26 cellular contexts compared by ENCODE assay signal in the genomic region with DNA sequence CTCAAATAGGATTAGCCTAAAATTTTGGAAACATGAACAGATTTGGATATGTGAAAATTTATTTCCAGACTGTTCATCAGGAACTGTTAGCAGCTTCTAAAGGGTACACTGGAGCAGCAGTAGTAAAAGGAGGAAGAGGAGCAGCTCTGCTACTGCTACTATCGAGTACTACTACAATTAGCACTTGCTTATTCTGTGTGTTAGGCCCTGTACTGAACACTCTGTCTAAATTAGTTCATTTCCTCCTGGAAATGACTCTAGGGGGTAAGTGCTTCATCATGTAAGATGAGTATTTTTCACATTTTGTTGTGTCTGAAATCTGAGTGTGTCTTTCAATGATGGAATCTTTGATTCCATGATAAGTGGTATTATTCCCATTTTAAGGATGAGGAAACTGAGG. TPM values are rescaled to one million over a fixed set of nuclear protein-coding genes. Genes with fewer than 3 reads are reported as not detected.
DNase-seq lines count a peak whose midpoint lies in the region; ATAC-seq and TF ChIP-seq lines count a peak whose summit lies in the region.
"Had no signal": no experiment of that assay in that cellular context is flagged by ENCODE, and none has a peak within 500 bp of the region (broad histone marks: within the 10 kb centered on the region; RNA-seq: fewer than 3 reads in every experiment).

No MANE protein-coding gene starts in this region.

- no peaks in the 10 kb centered on the region for H3K27me3 Mint-ChIP-seq in activated T-cell treated with anti-CD3 and anti-CD28 coated beads, Interleukin-2, amount 50 U/mL, for 72 hours (ENCODE audit: low read depth)
- H3K27me3 Mint-ChIP-seq in activated naive CD8-positive, alpha-beta T cell treated with anti-CD3 and anti-CD28 coated beads for 36 hours, result no peaks in the 10 kb centered on the region
- no peaks in the 10 kb centered on the region for H3K27me3 Mint-ChIP-seq in stimulated activated naive B cell treated with anti-CD40 and anti-IgM and Interleukin-4, amounts not matched to agents 10 μg/mL and 1 μg/mL and 100 μg/mL, for 72 hours
- H3K27me3 Mint-ChIP-seq: CD4-positive, alpha-beta T cell; naive B cell had no signal

- no peak overlapping the region for H3K14ac ChIP-seq in IMR-90 (replicated peaks; ENCODE audit: low read depth, low read length)

- H4K5ac ChIP-seq in IMR-90 (ENCODE audit: low read depth, low read length), result no peak overlapping the region; the same call in 1 of the 2 replicates

- TF ChIP-seq CTCF in IMR-90 (conservative IDR thresholded peaks at IDR 0.05; ENCODE audit: low read depth, low read length) (no peak), ovary (IDR thresholded peaks at IDR 0.05) (no peak)

- H2AK5ac ChIP-seq in IMR-90 (ENCODE audit: low read depth, low read length), result no peak overlapping the region

- TF ChIP-seq POLR2A in IMR-90 (IDR thresholded peaks at IDR 0.05; ENCODE audit: low read depth, low read length) (no peak), ovary (IDR thresholded peaks at IDR 0.05) (no peak)

- peaks cover 84% of the 10 kb centered on the region for H3K4me1 Mint-ChIP-seq in activated T-cell treated with anti-CD3 and anti-CD28 coated beads, Interleukin-2, amount 50 U/mL, for 72 hours (ENCODE audit: low read depth)
- H3K4me1 Mint-ChIP-seq in activated naive CD8-positive, alpha-beta T cell treated with anti-CD3 and anti-CD28 coated beads for 36 hours, result peaks cover 56% of the 10 kb centered on the region
- peaks cover 35 to 51% of the 10 kb centered on the region in 2 donors for H3K4me1 Mint-ChIP-seq in stimulated activated naive B cell treated with anti-CD40 and anti-IgM and Interleukin-4, amounts not matched to agents 10 μg/mL and 1 μg/mL and 100 μg/mL, for 72 hours

- no peak overlapping the region for H3K9ac ChIP-seq in IMR-90 (ENCODE audit: low read depth, low read length)
- H3K9ac ChIP-seq: parathyroid adenoma had no signal

- no peak for TF ChIP-seq RAD21 in IMR-90 (IDR thresholded peaks at IDR 0.05; ENCODE audit: low read length)

- H3K4me3 ChIP-seq in IMR-90 (ENCODE audit: insufficient read depth, low read depth, low read length) (no peak overlapping the region), ovary (no peak overlapping the region)
- H3K4me3 ChIP-seq: adrenal gland, right lobe of liver, SJCRH30, testis had no signal

- no CpG with 5 or more reads among the region's 1 CpG for WGBS in IMR-90 (ENCODE audit: extremely low coverage in 2 of 2, insufficient read length in 1 of 2), 2 experiments
- 85 to 93% (median 89%) methylated on average over 1 of the region's 1 CpG for WGBS in ovary, 3 donors

- no peaks in the 10 kb centered on the region for H3K9me3 Mint-ChIP-seq in activated T-cell treated with anti-CD3 and anti-CD28 coated beads, Interleukin-2, amount 50 U/mL, for 72 hours
- peaks cover 5% of the 10 kb centered on the region for H3K9me3 Mint-ChIP-seq in activated naive CD8-positive, alpha-beta T cell treated with anti-CD3 and anti-CD28 coated beads for 36 hours
- peaks cover 0 to under 1% of the 10 kb centered on the region in 2 donors for H3K9me3 Mint-ChIP-seq in stimulated activated naive B cell treated with anti-CD40 and anti-IgM and Interleukin-4, amounts not matched to agents 10 μg/mL and 1 μg/mL and 100 μg/mL, for 72 hours
- H3K9me3 Mint-ChIP-seq: CD4-positive, alpha-beta T cell; endodermal cell had no signal

- H3K4me3 Mint-ChIP-seq in activated T-cell treated with anti-CD3 and anti-CD28 coated beads, Interleukin-2, amount 50 U/mL, for 72 hours, result peak overlapping the region; percentile 80 to 98
- H3K4me3 Mint-ChIP-seq in activated naive CD8-positive, alpha-beta T cell treated with anti-CD3 and anti-CD28 coated beads for 36 hours, result peak overlapping the region; percentile 11
- peak overlapping the region; percentile 45 to 73 for H3K4me3 Mint-ChIP-seq in stimulated activated naive B cell treated with anti-CD40 and anti-IgM and Interleukin-4, amounts not matched to agents 10 μg/mL and 1 μg/mL and 100 μg/mL, for 72 hours
- H3K4me3 Mint-ChIP-seq: CD4-positive, alpha-beta T cell; endodermal cell; naive B cell had no signal

- BruUV-seq in IMR-90 (replicated peaks; lab: Mats Ljungman, UMichigan), result no TSS peak

- no peaks in the 10 kb centered on the region for H3K27me3 ChIP-seq in IMR-90 (ENCODE audit: control insufficient read depth, insufficient read depth, low read length)
- H3K27me3 ChIP-seq in ovary, result no peaks in the 10 kb centered on the region
- H3K27me3 ChIP-seq: adrenal gland, right lobe of liver, SJCRH30, testis had no signal

- peak overlapping the region; percentile 49 for H2BK5ac ChIP-seq in IMR-90 (ENCODE audit: low read depth, low read length, poor library complexity, severe bottlenecking)

- intact Hi-C loops in IMR-90 (cut with micrococcal nuclease) (no loop called here), ovary (cut with DNase I) (no loop called here)

- no peak overlapping the region for H2AK9ac ChIP-seq in IMR-90 (replicated peaks; ENCODE audit: low read depth, low read length, poor library complexity)

- TF ChIP-seq EP300 in ovary (IDR thresholded peaks at IDR 0.05), result no peak

- H3K9me1 ChIP-seq in IMR-90 (ENCODE audit: insufficient read depth, low read length), result peaks cover 8% of the 10 kb centered on the region

- H3K56ac ChIP-seq in IMR-90 (ENCODE audit: extremely low read depth, insufficient read depth, low read length), result no peak overlapping the region

- no peak overlapping the region for H2BK120ac ChIP-seq in IMR-90 (ENCODE audit: low read depth, low read length)

- H3K9me3 ChIP-seq in IMR-90 (ENCODE audit: control insufficient read depth, insufficient read depth, low read length) (no peaks in the 10 kb centered on the region), ovary (no peaks in the 10 kb centered on the region)
- H3K9me3 ChIP-seq: adrenal gland, right lobe of liver, SJCRH30, testis had no signal

- peak overlapping the region; percentile 99 for H3K27ac Mint-ChIP-seq in activated T-cell treated with anti-CD3 and anti-CD28 coated beads, Interleukin-2, amount 50 U/mL, for 72 hours
- H3K27ac Mint-ChIP-seq in activated naive CD8-positive, alpha-beta T cell treated with anti-CD3 and anti-CD28 coated beads for 36 hours, result peak overlapping the region; percentile 65
- no peak overlapping the region for H3K27ac Mint-ChIP-seq in stimulated activated naive B cell treated with anti-CD40 and anti-IgM and Interleukin-4, amounts not matched to agents 10 μg/mL and 1 μg/mL and 100 μg/mL, for 72 hours
- H3K27ac Mint-ChIP-seq: CD4-positive, alpha-beta T cell; endodermal cell; naive B cell had no signal

- DNase-seq in activated T-cell treated with anti-CD3 and anti-CD28 coated beads, Interleukin-2, amount 50 U/mL, for 72 hours, result no peak
- no peak for DNase-seq in activated T-cell treated with anti-CD3 and anti-CD28 coated beads, Interleukin-2, amount 50 U/mL, for 48 hours
- DNase-seq in IMR-90, result no peak
- DNase-seq in activated naive CD8-positive, alpha-beta T cell treated with anti-CD3 and anti-CD28 coated beads for 36 hours, result no peak
- DNase-seq in stimulated activated naive B cell treated with anti-CD40 and anti-IgM and Interleukin-4, amounts not matched to agents 10 μg/mL and 1 μg/mL and 100 μg/mL, for 72 hours, result no peak
- DNase-seq in ovary, result no peak
- DNase-seq: adrenal gland; CD4-positive, alpha-beta T cell; endodermal cell; GF-D8; Karpas-422; left cardiac atrium; mesendoderm; naive B cell; NCI-H187 treated with DMSO at 0.1 percent for 48 hours; NCI-H345; NCI-H82; PC-3; right lobe of liver; SJCRH30; stimulated activated CD4-positive, alpha-beta T cell treated with anti-CD3 and anti-CD28 coated beads, Interleukin-15, amount 100 ng/mL, for 24 hours; T-helper 9 cell; testis had no signal

- no peak overlapping the region for H3K23ac ChIP-seq in IMR-90 (ENCODE audit: low read depth, low read length)

- no peak overlapping the region; a peak in 1 of 4 replicates for H4K8ac ChIP-seq in IMR-90 (ENCODE audit: low read depth in 2 of 2, low read length in 2 of 2)

- no peak overlapping the region for H2BK20ac ChIP-seq in IMR-90 (ENCODE audit: low read depth, low read length)

- H3K27ac ChIP-seq in IMR-90 (ENCODE audit: insufficient read depth, low read length) (no peak overlapping the region), ovary (no peak overlapping the region)
- H3K27ac ChIP-seq: adrenal gland, parathyroid adenoma, right lobe of liver, SJCRH30, testis had no signal

- H3K36me3 ChIP-seq in IMR-90 (ENCODE audit: control insufficient read depth, insufficient read depth, low read length) (peaks cover 19% of the 10 kb centered on the region), ovary (no peaks in the 10 kb centered on the region)
- H3K36me3 ChIP-seq: adrenal gland, SJCRH30 had no signal

- no peak overlapping the region for H3K18ac ChIP-seq in IMR-90 (ENCODE audit: low read depth, low read length)

- H2AFZ ChIP-seq in IMR-90 (replicated peaks; ENCODE audit: low read length, poor library complexity), result no peak overlapping the region
- H2AFZ ChIP-seq: parathyroid adenoma had no signal

- no peak overlapping the region for H3K4ac ChIP-seq in IMR-90 (ENCODE audit: low read depth, low read length)

- no peaks in the 10 kb centered on the region for H4K20me1 ChIP-seq in IMR-90 (ENCODE audit: insufficient read depth, low read length)

- CTCF ChIA-PET in IMR-90 (lab: Yijun Ruan, JAX), result no interaction called here

- H3K4me1 ChIP-seq in IMR-90 (ENCODE audit: control insufficient read depth, insufficient read depth, low read length) (peaks cover 2% of the 10 kb centered on the region; the same call in 1 of the 2 replicates), ovary (ENCODE audit: insufficient read depth) (no peaks in the 10 kb centered on the region)
- H3K4me1 ChIP-seq: adrenal gland, parathyroid adenoma, right lobe of liver, SJCRH30, testis had no signal

- peaks cover 41 to 48% of the 10 kb centered on the region in 2 experiments for H3K79me1 ChIP-seq in IMR-90 (ENCODE audit: low read depth in 1 of 2, low read length in 2 of 2)

- H2BK15ac ChIP-seq in IMR-90 (ENCODE audit: low read depth, low read length), result no peak overlapping the region

- H3K4me2 ChIP-seq in IMR-90 (ENCODE audit: low read depth, low read length), result no peak overlapping the region

- in situ Hi-C loops in IMR-90 (cut with MboI; ENCODE audit: low sequenced_read_pairs), result loop anchor here (25.0 kb wide), 1 partner anchor 252 kb away; no protein-coding TSS in a partner anchor

- H4K91ac ChIP-seq in IMR-90 (ENCODE audit: insufficient read depth, low read depth, low read length), result no peak overlapping the region

- ATAC-seq in activated T-cell treated with anti-CD3 and anti-CD28 coated beads, Interleukin-2, amount 50 U/mL, for 72 hours (replicated peaks in 1 of 2), result no peak
- ATAC-seq in IMR-90 (ENCODE audit: low read depth) (no peak), GM18867 (IDR thresholded peaks at IDR 0.05; ENCODE audit: unreplicated experiment) (no peak)
- no peak for ATAC-seq in stimulated activated naive B cell treated with anti-CD40 and anti-IgM and Interleukin-4, amounts not matched to agents 10 μg/mL and 1 μg/mL and 100 μg/mL, for 72 hours (replicated peaks)
- ATAC-seq: left cardiac atrium, PC-3 had no signal

- dilution Hi-C loops in IMR-90 (cut with HindIII; ENCODE audit: low sequenced_read_pairs, unreplicated experiment), result no loop called here

- peaks cover 30 to 62% of the 10 kb centered on the region in 2 donors for H3K36me3 Mint-ChIP-seq in activated T-cell treated with anti-CD3 and anti-CD28 coated beads, Interleukin-2, amount 50 U/mL, for 72 hours (ENCODE audit: insufficient read depth in 2 of 2)
- peaks cover 74% of the 10 kb centered on the region for H3K36me3 Mint-ChIP-seq in activated naive CD8-positive, alpha-beta T cell treated with anti-CD3 and anti-CD28 coated beads for 36 hours
- H3K36me3 Mint-ChIP-seq in stimulated activated naive B cell treated with anti-CD40 and anti-IgM and Interleukin-4, amounts not matched to agents 10 μg/mL and 1 μg/mL and 100 μg/mL, for 72 hours, result peaks cover 49 to 62% of the 10 kb centered on the region in 2 donors
- H3K36me3 Mint-ChIP-seq: naive B cell had no signal

- POLR2A ChIA-PET in IMR-90 (lab: Charles Lee; ENCODE audit: unreplicated experiment), result no interaction called here

RNA-seq across cellular contexts. Expression of gene CD274, which starts 9.8 kb away (rescaled TPM):
- total RNA-seq in activated T-cell treated with anti-CD3 and anti-CD28 coated beads, Interleukin-2, amount 50 U/mL, for 72 hours, result 10 to 100 TPM; 16.4 to 36.3 TPM
- total RNA-seq in IMR-90 (2012; rRNA removed) (19.4 and 29.4 TPM in 2 replicates), ovary (1 to 10 TPM in 6 of 7 donors, under 1 TPM in 1; 0.89 to 2.0 (median 1.5) TPM)
- polyA plus RNA-seq in IMR-90 (2012; rRNA removed) (13.9 and 17.4 TPM in 2 replicates), ovary (1 to 10 TPM in 1 of 2 donors, under 1 TPM in 1; 0.57 to 6.7 TPM)
- 3.0 and 4.3 TPM in 2 replicates for polyA plus RNA-seq in IMR-90 (2012; cell fraction: cytosol; rRNA removed)
- 4.8 and 33.9 TPM in 2 replicates for polyA plus RNA-seq in IMR-90 (2012; cell fraction: nucleus; rRNA removed; ENCODE audit: low replicate concordance)
- 10 to 100 TPM; 22.0 to 24.6 TPM for total RNA-seq in activated naive CD8-positive, alpha-beta T cell treated with anti-CD3 and anti-CD28 coated beads for 36 hours

RNA-seq across cellular contexts. Expression of gene PLGRKT, which starts 22.4 kb away (rescaled TPM):
- 10 to 100 TPM; 48.6 to 49.9 TPM for total RNA-seq in activated T-cell treated with anti-CD3 and anti-CD28 coated beads, Interleukin-2, amount 50 U/mL, for 72 hours
- total RNA-seq in IMR-90 (2012; rRNA removed), result 12.7 and 13.6 TPM in 2 replicates
- polyA plus RNA-seq in IMR-90 (2012; rRNA removed), result 8.6 and 10.8 TPM in 2 replicates
- 2.1 and 3.0 TPM in 2 replicates for polyA plus RNA-seq in IMR-90 (2012; cell fraction: cytosol; rRNA removed)
- polyA plus RNA-seq in IMR-90 (2012; cell fraction: nucleus; rRNA removed; ENCODE audit: low replicate concordance), result 0.53 and 2.4 TPM in 2 replicates
- 10 to 100 TPM; 27.3 to 27.5 TPM for total RNA-seq in activated naive CD8-positive, alpha-beta T cell treated with anti-CD3 and anti-CD28 coated beads for 36 hours
- 10 to 100 TPM in 5 of 7 donors, 1 to 10 TPM in 2; 2.9 to 24.6 (median 13.3) TPM for total RNA-seq in ovary
- polyA plus RNA-seq in ovary, result 10 to 100 TPM; 11.8 to 35.8 TPM

RNA-seq across cellular contexts. Expression of gene PDCD1LG2, which starts 50.2 kb away (rescaled TPM):
- total RNA-seq in activated T-cell treated with anti-CD3 and anti-CD28 coated beads, Interleukin-2, amount 50 U/mL, for 72 hours, result 1 to 10 TPM; 1.3 to 3.0 TPM
- total RNA-seq in IMR-90 (2012; rRNA removed) (29.7 and 33.3 TPM in 2 replicates), ovary (1 to 10 TPM in 4 of 7 donors, under 1 TPM in 3; 0.51 to 2.0 (median 1.2) TPM)
- polyA plus RNA-seq in IMR-90 (2012; rRNA removed) (17.3 and 17.5 TPM in 2 replicates), ovary (1 to 10 TPM in 1 of 2 donors, under 1 TPM in 1; 0.70 to 5.0 TPM)
- polyA plus RNA-seq in IMR-90 (2012; cell fraction: cytosol; rRNA removed), result 5.9 and 8.7 TPM in 2 replicates
- 2.5 and 10.4 TPM in 2 replicates for polyA plus RNA-seq in IMR-90 (2012; cell fraction: nucleus; rRNA removed; ENCODE audit: low replicate concordance)
- under 1 TPM in 1 of 2 experiments, not detected in 1; 0.08 TPM for total RNA-seq in activated naive CD8-positive, alpha-beta T cell treated with anti-CD3 and anti-CD28 coated beads for 36 hours
- total RNA-seq: endodermal cell, H1 had no signal
- polyA plus RNA-seq: H1 had no signal

Comparison
In these comparisons a context has a peak if more than half of its experiments do, and no peak if none do; other contexts are left out.
1. H3K4me3 Mint-ChIP-seq: peak in every context shown above with its lines; median percentile 89 in activated T-cell treated with anti-CD3 and anti-CD28 coated beads, Interleukin-2, amount 50 U/mL, for 72 hours; 59 in stimulated activated naive B cell treated with anti-CD40 and anti-IgM and Interleukin-4, amounts not matched to agents 10 μg/mL and 1 μg/mL and 100 μg/mL, for 72 hours; 11 in activated naive CD8-positive, alpha-beta T cell treated with anti-CD3 and anti-CD28 coated beads for 36 hours.